ENCODE assay signal across 8 cellular contexts in the genomic region with DNA sequence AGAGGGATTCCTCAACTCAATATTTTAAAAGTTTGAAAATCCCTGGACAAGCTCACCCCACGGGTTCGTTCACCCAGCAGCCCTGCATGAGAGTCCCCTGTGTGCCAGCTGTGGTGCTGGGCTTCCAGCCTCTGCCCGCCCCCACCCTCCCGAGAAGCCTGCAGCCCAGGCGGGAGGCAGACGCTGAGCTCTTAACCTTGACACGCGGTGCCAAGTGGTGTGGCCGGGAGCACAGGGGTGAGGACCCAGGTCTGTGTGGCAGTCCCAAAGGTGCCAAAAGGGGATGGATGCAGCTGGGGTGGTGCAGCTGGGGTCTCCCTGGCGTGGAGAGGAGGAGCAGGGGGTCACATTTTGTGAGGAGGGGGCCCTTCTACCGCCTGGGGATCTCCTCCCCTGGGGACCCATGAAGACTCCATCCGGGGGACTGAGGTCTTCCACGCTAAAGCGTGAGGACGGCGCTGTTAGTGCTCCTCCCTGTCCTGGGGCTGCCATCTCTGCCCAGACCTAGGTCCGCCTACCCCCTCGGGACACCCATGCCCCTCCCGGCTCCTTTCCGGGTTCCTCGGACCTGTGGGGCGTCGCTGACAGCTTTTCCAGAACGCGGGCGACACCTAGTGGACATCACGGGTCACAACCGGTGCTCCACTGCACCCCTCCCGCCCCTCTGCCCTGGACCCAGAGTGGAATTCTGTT. TPM values are rescaled to one million over a fixed set of nuclear protein-coding genes. Genes with fewer than 3 reads are reported as not detected.
DNase-seq lines count a peak whose midpoint lies in the region; TF ChIP-seq lines count a peak whose summit lies in the region.

No MANE protein-coding gene starts in this region.

- H3K27me3 Mint-ChIP-seq in activated naive CD8-positive, alpha-beta T cell: no peaks in the 10 kb centered on the region

- no peaks in the 10 kb centered on the region for H3K36me3 ChIP-seq in MG63
- no peaks in the 10 kb centered on the region for H3K36me3 ChIP-seq in cardiac muscle cell
- H3K36me3 ChIP-seq in ovary: no peaks in the 10 kb centered on the region
- H3K36me3 ChIP-seq in testis (ENCODE audit: low read depth, missing control alignments): no peaks in the 10 kb centered on the region

- H3K4me3 ChIP-seq in MG63 (peak overlapping the region; percentile 18), cardiac muscle cell (peak overlapping the region; percentile 13), ovary (peak overlapping the region; percentile 17), testis (peak overlapping the region; percentile 10 to 53)

- H3K4me1 Mint-ChIP-seq in activated naive CD8-positive, alpha-beta T cell (ENCODE audit: low read depth): peaks cover 5% of the 10 kb centered on the region

- H3K4me1 ChIP-seq in cardiac muscle cell (ENCODE audit: low read depth): no peaks in the 10 kb centered on the region
- H3K4me1 ChIP-seq in ovary (ENCODE audit: insufficient read depth): peaks cover 3% of the 10 kb centered on the region
- peaks cover 18% of the 10 kb centered on the region for H3K4me1 ChIP-seq in testis

- H3K36me3 Mint-ChIP-seq in activated naive CD8-positive, alpha-beta T cell: no peaks in the 10 kb centered on the region

- peak overlapping the region; percentile 78 for H3K4me3 Mint-ChIP-seq in activated naive CD8-positive, alpha-beta T cell

- 2 to 5% (median 3%) methylated on average over 24 to 29 of the region's 29 CpGs for WGBS in ovary, 3 donors
- 2% methylated on average over 6 to 26 of the region's 29 CpGs for WGBS in testis, 2 donors

- H3K27me3 ChIP-seq in MG63 (no peaks in the 10 kb centered on the region), cardiac muscle cell (no peaks in the 10 kb centered on the region), ovary (no peaks in the 10 kb centered on the region), testis (no peaks in the 10 kb centered on the region)

- intact Hi-C loops in ovary (cut with DNase I): loop anchor here in 3 of 4 donors (1.0 to 5.0 kb wide), 6 partner anchors 55 to 235 kb away; no protein-coding TSS in a partner anchor
- intact Hi-C loops in testis (cut with DNase I; ENCODE audit: low total_unique reads): no loop called here

- TF ChIP-seq EP300 in ovary (IDR thresholded peaks at IDR 0.05): no peak

- no peak overlapping the region for H3K27ac Mint-ChIP-seq in activated naive CD8-positive, alpha-beta T cell

- H3K9me3 Mint-ChIP-seq in activated naive CD8-positive, alpha-beta T cell (ENCODE audit: low read depth): no peaks in the 10 kb centered on the region

- TF ChIP-seq CTCF in cardiac muscle cell (IDR thresholded peaks at IDR 0.05; ENCODE audit: low read depth, low read length) (peak; percentile 77), ovary (IDR thresholded peaks at IDR 0.05) (peak; percentile 84 to 99 (median 97)), testis (IDR thresholded peaks at IDR 0.05) (peak; percentile 88 to 94 (median 93))

- no peak for TF ChIP-seq POLR2A in ovary (IDR thresholded peaks at IDR 0.05)
- no peak for TF ChIP-seq POLR2A in testis (IDR thresholded peaks at IDR 0.05)

- H3K27ac ChIP-seq in cardiac muscle cell (no peak overlapping the region), ovary (peak overlapping the region in 1 of 2 donors; percentile 43), testis (no peak overlapping the region)

- peak; percentile 92 for DNase-seq in AG08396 (ENCODE audit: low spot score)
- peak; percentile 94 for DNase-seq in GM19240 (ENCODE audit: insufficient read length, low spot score)
- DNase-seq in MG63: peak; percentile 77
- peak; percentile 51 for DNase-seq in SKM-1 treated with dmso at 0.1 percent for 144 hours (lab: John Stamatoyannopoulos, UW; ENCODE audit: unreplicated experiment)
- DNase-seq in cardiac muscle cell (ENCODE audit: low read depth in 1 of 2, low spot score in 1 of 2): peak; percentile 83 to 87
- DNase-seq in ovary: peak; percentile 85 to 94 (median 90)
- DNase-seq in testis: peak; percentile 90

- H3K9me3 ChIP-seq in MG63 (no peaks in the 10 kb centered on the region), cardiac muscle cell (ENCODE audit: low read depth) (no peaks in the 10 kb centered on the region), ovary (no peaks in the 10 kb centered on the region), testis (no peaks in the 10 kb centered on the region)

RNA-seq across cellular contexts. Expression of gene PLA2G2F, which starts 12.9 kb away (rescaled TPM):
- total RNA-seq in MG63 (2014; rRNA removed; shearing (Covaris generic); ENCODE audit: low replicate concordance): not detected in 2 replicates
- total RNA-seq in cardiac muscle cell (not detected in 2 replicates), ovary (under 1 TPM in 3 of 7 donors, not detected in 4; 0.08 to 0.30 (median 0.15) TPM), testis (not detected)
- polyA plus RNA-seq in cardiac muscle cell (not detected in 2 replicates), ovary (under 1 TPM in 1 of 2 donors, not detected in 1; 0.02 TPM), testis (ENCODE audit: insufficient read depth, low read depth, low replicate concordance) (not detected)

RNA-seq across cellular contexts. Expression of gene PLA2G2D, which starts 32.7 kb away (rescaled TPM):
- not detected in 2 replicates for total RNA-seq in MG63 (2014; rRNA removed; shearing (Covaris generic); ENCODE audit: low replicate concordance)
- total RNA-seq in cardiac muscle cell (not detected in 2 replicates), ovary (under 1 TPM in 2 of 7 donors, not detected in 5; 0.12 TPM), testis (under 1 TPM in 1 of 2 donors, not detected in 1; 0.16 TPM)
- polyA plus RNA-seq in cardiac muscle cell (not detected in 2 replicates), ovary (1 to 10 TPM in 1 of 2 donors, not detected in 1; 2.1 TPM), testis (ENCODE audit: insufficient read depth, low read depth, low replicate concordance) (3.7 TPM)

RNA-seq across cellular contexts. Expression of gene UBXN10, which starts 33.8 kb away (rescaled TPM):
- total RNA-seq in MG63 (2014; rRNA removed; shearing (Covaris generic); ENCODE audit: low replicate concordance): not detected in 2 replicates
- 1.8 TPM in 2 replicates for total RNA-seq in cardiac muscle cell
- polyA plus RNA-seq in cardiac muscle cell: 0.79 and 1.3 TPM in 2 replicates
- 10 to 100 TPM in 1 of 7 donors, 1 to 10 TPM in 4, under 1 TPM in 2; 0.20 to 28.0 (median 2.9) TPM for total RNA-seq in ovary
- polyA plus RNA-seq in ovary: 1 to 10 TPM in 1 of 2 donors, under 1 TPM in 1; 0.39 to 1.1 TPM
- total RNA-seq in testis: 10 to 100 TPM; 18.2 to 23.7 TPM
- polyA plus RNA-seq in testis (ENCODE audit: insufficient read depth, low read depth, low replicate concordance): 43.7 TPM

RNA-seq across cellular contexts. Expression of gene PLA2G2C, which starts 34.3 kb away (rescaled TPM):
- total RNA-seq in MG63 (2014; rRNA removed; shearing (Covaris generic); ENCODE audit: low replicate concordance): not detected in 2 replicates
- total RNA-seq in cardiac muscle cell (not detected in 2 replicates), ovary (not detected), testis (under 1 TPM; 0.31 to 0.47 TPM)
- polyA plus RNA-seq in cardiac muscle cell (not detected in 2 replicates), ovary (under 1 TPM in 1 of 2 donors, not detected in 1; 0.02 TPM), testis (ENCODE audit: insufficient read depth, low read depth, low replicate concordance) (1.1 TPM)
